ENCODE assay signal across 1 cellular context in the genomic region with DNA sequence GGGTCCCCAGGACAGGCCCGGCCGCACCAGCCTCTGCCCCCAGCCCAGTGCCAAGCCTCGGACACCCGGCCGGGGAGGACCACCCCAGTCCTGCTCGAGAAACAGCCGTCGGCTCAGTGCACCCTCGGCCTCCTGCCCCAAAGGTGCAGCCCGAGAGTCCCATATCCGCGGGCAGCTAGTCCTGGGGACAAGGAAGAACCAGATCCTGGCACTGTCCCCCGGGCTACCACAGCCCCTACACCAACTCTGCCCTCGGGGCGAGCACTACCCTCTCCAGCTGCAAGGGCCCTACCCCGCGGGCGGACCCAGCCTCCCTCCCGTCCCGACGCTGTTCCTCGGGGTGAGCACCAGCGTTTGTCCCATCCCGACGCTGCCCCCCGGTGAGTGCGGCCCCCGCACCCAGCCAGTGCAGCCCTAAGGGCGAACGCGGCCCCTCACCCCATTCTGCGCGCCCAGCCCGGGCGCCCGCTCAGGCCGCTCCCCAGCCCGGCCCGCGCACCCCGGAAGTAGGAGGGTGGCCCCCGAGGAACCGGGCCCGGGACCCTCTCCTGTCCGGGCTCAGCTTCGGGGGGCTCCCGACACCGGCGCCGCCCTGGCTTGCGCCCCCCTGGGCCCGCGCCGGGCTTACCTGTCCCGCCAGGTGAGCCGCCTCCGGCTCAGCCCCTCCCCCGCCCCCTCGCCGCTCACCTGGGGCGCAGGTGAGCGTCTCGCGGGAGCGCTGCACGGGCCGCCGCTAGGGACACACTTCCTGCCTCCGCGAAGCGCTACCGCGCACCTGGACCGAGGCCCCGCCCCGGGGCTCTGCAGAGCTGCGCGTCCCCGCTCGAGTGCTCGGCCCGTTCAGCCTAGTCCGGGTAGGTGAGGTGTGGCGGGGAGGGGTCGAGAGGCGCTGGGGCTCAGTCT.
TF ChIP-seq lines count a peak whose summit lies in the region.

A gene with protein sequence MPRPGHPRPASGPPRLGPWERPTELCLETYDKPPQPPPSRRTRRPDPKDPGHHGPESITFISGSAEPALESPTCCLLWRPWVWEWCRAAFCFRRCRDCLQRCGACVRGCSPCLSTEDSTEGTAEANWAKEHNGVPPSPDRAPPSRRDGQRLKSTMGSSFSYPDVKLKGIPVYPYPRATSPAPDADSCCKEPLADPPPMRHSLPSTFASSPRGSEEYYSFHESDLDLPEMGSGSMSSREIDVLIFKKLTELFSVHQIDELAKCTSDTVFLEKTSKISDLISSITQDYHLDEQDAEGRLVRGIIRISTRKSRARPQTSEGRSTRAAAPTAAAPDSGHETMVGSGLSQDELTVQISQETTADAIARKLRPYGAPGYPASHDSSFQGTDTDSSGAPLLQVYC (minus strand): TSS at position 747 of the 903 bp plus-strand sequence. CDS start 8,088 bp downstream, outside the sequence.

TF ChIP-seq in WTC11, 78 proteins besides CTCF, POLR2A, EP300 and RAD21 (continued from another document):
- TF ChIP-seq, protein P1, sequence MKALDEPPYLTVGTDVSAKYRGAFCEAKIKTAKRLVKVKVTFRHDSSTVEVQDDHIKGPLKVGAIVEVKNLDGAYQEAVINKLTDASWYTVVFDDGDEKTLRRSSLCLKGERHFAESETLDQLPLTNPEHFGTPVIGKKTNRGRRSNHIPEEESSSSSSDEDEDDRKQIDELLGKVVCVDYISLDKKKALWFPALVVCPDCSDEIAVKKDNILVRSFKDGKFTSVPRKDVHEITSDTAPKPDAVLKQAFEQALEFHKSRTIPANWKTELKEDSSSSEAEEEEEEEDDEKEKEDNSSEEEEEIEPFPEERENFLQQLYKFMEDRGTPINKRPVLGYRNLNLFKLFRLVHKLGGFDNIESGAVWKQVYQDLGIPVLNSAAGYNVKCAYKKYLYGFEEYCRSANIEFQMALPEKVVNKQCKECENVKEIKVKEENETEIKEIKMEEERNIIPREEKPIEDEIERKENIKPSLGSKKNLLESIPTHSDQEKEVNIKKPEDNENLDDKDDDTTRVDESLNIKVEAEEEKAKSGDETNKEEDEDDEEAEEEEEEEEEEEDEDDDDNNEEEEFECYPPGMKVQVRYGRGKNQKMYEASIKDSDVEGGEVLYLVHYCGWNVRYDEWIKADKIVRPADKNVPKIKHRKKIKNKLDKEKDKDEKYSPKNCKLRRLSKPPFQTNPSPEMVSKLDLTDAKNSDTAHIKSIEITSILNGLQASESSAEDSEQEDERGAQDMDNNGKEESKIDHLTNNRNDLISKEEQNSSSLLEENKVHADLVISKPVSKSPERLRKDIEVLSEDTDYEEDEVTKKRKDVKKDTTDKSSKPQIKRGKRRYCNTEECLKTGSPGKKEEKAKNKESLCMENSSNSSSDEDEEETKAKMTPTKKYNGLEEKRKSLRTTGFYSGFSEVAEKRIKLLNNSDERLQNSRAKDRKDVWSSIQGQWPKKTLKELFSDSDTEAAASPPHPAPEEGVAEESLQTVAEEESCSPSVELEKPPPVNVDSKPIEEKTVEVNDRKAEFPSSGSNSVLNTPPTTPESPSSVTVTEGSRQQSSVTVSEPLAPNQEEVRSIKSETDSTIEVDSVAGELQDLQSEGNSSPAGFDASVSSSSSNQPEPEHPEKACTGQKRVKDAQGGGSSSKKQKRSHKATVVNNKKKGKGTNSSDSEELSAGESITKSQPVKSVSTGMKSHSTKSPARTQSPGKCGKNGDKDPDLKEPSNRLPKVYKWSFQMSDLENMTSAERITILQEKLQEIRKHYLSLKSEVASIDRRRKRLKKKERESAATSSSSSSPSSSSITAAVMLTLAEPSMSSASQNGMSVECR (CRISPR knock-in tag; IDR thresholded peaks at IDR 0.05; ENCODE audit: borderline replicate concordance), result 0 out of 2 replicates have a peak, but pooled peaks have one; percentile 29
- TF ChIP-seq CREM (CRISPR knock-in tag; IDR thresholded peaks at IDR 0.05), result peak; percentile 66; the same call in 1 of the 2 replicates
- TF ChIP-seq, protein P2, sequence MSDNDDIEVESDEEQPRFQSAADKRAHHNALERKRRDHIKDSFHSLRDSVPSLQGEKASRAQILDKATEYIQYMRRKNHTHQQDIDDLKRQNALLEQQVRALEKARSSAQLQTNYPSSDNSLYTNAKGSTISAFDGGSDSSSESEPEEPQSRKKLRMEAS (CRISPR knock-in tag; IDR thresholded peaks at IDR 0.05), result peak; percentile 66; the same call in 1 of the 2 replicates
- TF ChIP-seq ZNF232 (CRISPR knock-in tag; IDR thresholded peaks at IDR 0.05), result peak; percentile 83; the same call in 1 of the 2 replicates
- TF ChIP-seq, protein P3, sequence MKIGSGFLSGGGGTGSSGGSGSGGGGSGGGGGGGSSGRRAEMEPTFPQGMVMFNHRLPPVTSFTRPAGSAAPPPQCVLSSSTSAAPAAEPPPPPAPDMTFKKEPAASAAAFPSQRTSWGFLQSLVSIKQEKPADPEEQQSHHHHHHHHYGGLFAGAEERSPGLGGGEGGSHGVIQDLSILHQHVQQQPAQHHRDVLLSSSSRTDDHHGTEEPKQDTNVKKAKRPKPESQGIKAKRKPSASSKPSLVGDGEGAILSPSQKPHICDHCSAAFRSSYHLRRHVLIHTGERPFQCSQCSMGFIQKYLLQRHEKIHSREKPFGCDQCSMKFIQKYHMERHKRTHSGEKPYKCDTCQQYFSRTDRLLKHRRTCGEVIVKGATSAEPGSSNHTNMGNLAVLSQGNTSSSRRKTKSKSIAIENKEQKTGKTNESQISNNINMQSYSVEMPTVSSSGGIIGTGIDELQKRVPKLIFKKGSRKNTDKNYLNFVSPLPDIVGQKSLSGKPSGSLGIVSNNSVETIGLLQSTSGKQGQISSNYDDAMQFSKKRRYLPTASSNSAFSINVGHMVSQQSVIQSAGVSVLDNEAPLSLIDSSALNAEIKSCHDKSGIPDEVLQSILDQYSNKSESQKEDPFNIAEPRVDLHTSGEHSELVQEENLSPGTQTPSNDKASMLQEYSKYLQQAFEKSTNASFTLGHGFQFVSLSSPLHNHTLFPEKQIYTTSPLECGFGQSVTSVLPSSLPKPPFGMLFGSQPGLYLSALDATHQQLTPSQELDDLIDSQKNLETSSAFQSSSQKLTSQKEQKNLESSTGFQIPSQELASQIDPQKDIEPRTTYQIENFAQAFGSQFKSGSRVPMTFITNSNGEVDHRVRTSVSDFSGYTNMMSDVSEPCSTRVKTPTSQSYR (CRISPR knock-in tag; IDR thresholded peaks at IDR 0.05), result peak; percentile 91
- TF ChIP-seq, protein P4, sequence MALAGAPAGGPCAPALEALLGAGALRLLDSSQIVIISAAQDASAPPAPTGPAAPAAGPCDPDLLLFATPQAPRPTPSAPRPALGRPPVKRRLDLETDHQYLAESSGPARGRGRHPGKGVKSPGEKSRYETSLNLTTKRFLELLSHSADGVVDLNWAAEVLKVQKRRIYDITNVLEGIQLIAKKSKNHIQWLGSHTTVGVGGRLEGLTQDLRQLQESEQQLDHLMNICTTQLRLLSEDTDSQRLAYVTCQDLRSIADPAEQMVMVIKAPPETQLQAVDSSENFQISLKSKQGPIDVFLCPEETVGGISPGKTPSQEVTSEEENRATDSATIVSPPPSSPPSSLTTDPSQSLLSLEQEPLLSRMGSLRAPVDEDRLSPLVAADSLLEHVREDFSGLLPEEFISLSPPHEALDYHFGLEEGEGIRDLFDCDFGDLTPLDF (CRISPR knock-in tag; IDR thresholded peaks at IDR 0.05), result no peak; the same call in 1 of the 2 replicates
- TF ChIP-seq JAZF1 (CRISPR knock-in tag; IDR thresholded peaks at IDR 0.05), result no peak
- peak; percentile 68; the same call in 1 of the 2 replicates for TF ChIP-seq RELA (CRISPR knock-in tag; IDR thresholded peaks at IDR 0.05; ENCODE audit: borderline replicate concordance)
- no peak for TF ChIP-seq GRHL2 (CRISPR knock-in tag; IDR thresholded peaks at IDR 0.05; ENCODE audit: insufficient replicate concordance, severe bottlenecking)
- TF ChIP-seq EMX1 (CRISPR knock-in tag; IDR thresholded peaks at IDR 0.05), result 0 out of 2 replicates have a peak, but pooled peaks have one; percentile 38
- peak; percentile 60; the same call in 1 of the 2 replicates for TF ChIP-seq AFF4 (CRISPR knock-in tag; IDR thresholded peaks at IDR 0.05; ENCODE audit: borderline replicate concordance)
- TF ChIP-seq, protein P5, sequence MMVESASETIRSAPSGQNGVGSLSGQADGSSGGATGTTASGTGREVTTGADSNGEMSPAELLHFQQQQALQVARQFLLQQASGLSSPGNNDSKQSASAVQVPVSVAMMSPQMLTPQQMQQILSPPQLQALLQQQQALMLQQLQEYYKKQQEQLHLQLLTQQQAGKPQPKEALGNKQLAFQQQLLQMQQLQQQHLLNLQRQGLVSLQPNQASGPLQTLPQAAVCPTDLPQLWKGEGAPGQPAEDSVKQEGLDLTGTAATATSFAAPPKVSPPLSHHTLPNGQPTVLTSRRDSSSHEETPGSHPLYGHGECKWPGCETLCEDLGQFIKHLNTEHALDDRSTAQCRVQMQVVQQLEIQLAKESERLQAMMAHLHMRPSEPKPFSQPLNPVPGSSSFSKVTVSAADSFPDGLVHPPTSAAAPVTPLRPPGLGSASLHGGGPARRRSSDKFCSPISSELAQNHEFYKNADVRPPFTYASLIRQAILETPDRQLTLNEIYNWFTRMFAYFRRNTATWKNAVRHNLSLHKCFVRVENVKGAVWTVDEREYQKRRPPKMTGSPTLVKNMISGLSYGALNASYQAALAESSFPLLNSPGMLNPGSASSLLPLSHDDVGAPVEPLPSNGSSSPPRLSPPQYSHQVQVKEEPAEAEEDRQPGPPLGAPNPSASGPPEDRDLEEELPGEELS (CRISPR knock-in tag; IDR thresholded peaks at IDR 0.05), result peak; percentile 12
- 0 out of 2 replicates have a peak, but pooled peaks have one; percentile 73 for TF ChIP-seq SMAD3 (CRISPR knock-in tag; IDR thresholded peaks at IDR 0.05; ENCODE audit: borderline replicate concordance)
- TF ChIP-seq CBFB (CRISPR knock-in tag; IDR thresholded peaks at IDR 0.05; ENCODE audit: low read depth), result peak; percentile 95
- TF ChIP-seq ETV6 (CRISPR knock-in tag; IDR thresholded peaks at IDR 0.05), result peak; percentile 54; the same call in 1 of the 2 replicates
- TF ChIP-seq MXD4 (CRISPR knock-in tag; IDR thresholded peaks at IDR 0.05; ENCODE audit: borderline replicate concordance), result no peak
- TF ChIP-seq ESRRA (CRISPR knock-in tag; IDR thresholded peaks at IDR 0.05; ENCODE audit: borderline replicate concordance), result peak; percentile 87; the same call in 1 of the 2 replicates
- no peak for TF ChIP-seq GTF2I (CRISPR knock-in tag; conservative IDR thresholded peaks at IDR 0.05)
- TF ChIP-seq FOXK1 (CRISPR knock-in tag; IDR thresholded peaks at IDR 0.05), result 0 out of 2 replicates have a peak, but pooled peaks have one; percentile 46
- 0 out of 2 replicates have a peak, but pooled peaks have one; percentile 5 for TF ChIP-seq ZMAT4 (CRISPR knock-in tag; IDR thresholded peaks at IDR 0.05)
- TF ChIP-seq E2F4 (CRISPR knock-in tag; IDR thresholded peaks at IDR 0.05; ENCODE audit: borderline replicate concordance, low read depth), result no peak
- TF ChIP-seq TCF7 (CRISPR knock-in tag; IDR thresholded peaks at IDR 0.05; ENCODE audit: low read depth), result 0 out of 2 replicates have a peak, but pooled peaks have one; percentile 34
- TF ChIP-seq KAT7 (CRISPR knock-in tag; IDR thresholded peaks at IDR 0.05; ENCODE audit: borderline replicate concordance), result peak; percentile 87; the same call in 1 of the 2 replicates
- TF ChIP-seq, protein P6, sequence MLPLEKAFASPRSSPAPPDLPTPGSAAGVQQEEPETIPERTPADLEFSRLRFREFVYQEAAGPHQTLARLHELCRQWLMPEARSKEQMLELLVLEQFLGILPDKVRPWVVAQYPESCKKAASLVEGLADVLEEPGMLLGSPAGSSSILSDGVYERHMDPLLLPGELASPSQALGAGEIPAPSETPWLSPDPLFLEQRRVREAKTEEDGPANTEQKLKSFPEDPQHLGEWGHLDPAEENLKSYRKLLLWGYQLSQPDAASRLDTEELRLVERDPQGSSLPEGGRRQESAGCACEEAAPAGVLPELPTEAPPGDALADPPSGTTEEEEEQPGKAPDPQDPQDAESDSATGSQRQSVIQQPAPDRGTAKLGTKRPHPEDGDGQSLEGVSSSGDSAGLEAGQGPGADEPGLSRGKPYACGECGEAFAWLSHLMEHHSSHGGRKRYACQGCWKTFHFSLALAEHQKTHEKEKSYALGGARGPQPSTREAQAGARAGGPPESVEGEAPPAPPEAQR (CRISPR knock-in tag; IDR thresholded peaks at IDR 0.05), result no peak
- TF ChIP-seq, protein P7, sequence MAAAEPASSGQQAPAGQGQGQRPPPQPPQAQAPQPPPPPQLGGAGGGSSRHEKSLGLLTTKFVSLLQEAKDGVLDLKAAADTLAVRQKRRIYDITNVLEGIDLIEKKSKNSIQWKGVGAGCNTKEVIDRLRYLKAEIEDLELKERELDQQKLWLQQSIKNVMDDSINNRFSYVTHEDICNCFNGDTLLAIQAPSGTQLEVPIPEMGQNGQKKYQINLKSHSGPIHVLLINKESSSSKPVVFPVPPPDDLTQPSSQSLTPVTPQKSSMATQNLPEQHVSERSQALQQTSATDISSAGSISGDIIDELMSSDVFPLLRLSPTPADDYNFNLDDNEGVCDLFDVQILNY (CRISPR knock-in tag; IDR thresholded peaks at IDR 0.05), result peak; percentile 92
